ENCODE assay signal across 1 cellular context in genomic region chr9:37956423-37956820, GRCh38.
TF ChIP-seq lines count a peak whose summit lies in the region.

No MANE protein-coding gene starts in this region.

TF ChIP-seq in H1, 55 proteins besides CTCF, POLR2A, EP300 and RAD21:
- no peak for TF ChIP-seq SP1 (IDR thresholded peaks at IDR 0.05; ENCODE audit: low read depth, low read length)
- no peak for TF ChIP-seq TBP (IDR thresholded peaks at IDR 0.05; ENCODE audit: low read depth, low read length)
- no peak for TF ChIP-seq KDM5A (IDR thresholded peaks at IDR 0.05; ENCODE audit: low read length)
- no peak for TF ChIP-seq CREB1 (IDR thresholded peaks at IDR 0.05)
- no peak for TF ChIP-seq USF2 (IDR thresholded peaks at IDR 0.05; ENCODE audit: low read length)
